In the genomic region with DNA sequence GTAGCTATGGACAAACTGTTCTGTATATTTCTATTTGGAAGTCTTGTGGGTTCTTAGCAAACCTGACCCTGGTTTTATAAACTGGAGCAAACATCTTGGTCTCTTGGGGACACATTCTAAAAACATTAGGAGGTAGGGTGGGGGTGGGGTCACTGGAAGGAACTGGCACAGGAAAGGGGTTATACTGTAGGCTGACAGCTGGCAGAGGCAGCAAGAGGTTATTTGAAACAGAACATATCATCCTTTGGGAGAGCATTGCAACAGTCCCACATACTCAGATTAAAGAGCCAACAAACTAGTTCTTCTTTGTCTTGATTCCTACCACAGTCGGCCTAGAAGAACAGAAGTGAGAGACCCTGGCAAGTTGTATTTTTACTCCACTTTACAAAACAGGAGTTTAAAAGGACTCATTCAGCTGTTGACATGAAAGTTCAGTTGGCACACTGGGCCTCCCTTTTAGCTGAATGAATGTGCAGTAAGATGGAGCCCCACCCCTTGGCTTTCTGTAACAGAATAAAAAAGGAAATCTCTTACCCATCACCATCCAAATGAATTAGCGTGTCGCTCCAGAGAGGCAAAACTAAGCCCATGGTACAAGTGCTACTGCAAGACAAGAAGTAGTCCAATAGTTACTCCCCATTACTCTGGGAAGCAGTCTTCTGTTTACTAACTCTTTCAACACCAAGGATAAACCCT, we compare ENCODE assay signal across 11 cellular contexts. TPM values are rescaled to one million over a fixed set of nuclear protein-coding genes. Genes with fewer than 3 reads are reported as not detected.
DNase-seq lines count a peak whose midpoint lies in the region; TF ChIP-seq lines count a peak whose summit lies in the region.
"Had no signal": no experiment of that assay in that cellular context is flagged by ENCODE, and none has a peak within 500 bp of the region (broad histone marks: within the 10 kb centered on the region; RNA-seq: fewer than 3 reads in every experiment).

No MANE protein-coding gene starts in this region.

- intact Hi-C loops in A673 (cut with micrococcal nuclease; ENCODE audit: unreplicated experiment) = no loop called here
- intact Hi-C loops in esophagus squamous epithelium (cut with DNase I) = no loop called here

- no TSS peak for BruUV-seq in A673 (replicated peaks; lab: Mats Ljungman, UMichigan)

- TF ChIP-seq CTCF in A673 (conservative IDR thresholded peaks at IDR 0.05; ENCODE audit: low read depth, low read length) (no peak), esophagus squamous epithelium (IDR thresholded peaks at IDR 0.05) (no peak), neural crest cell (conservative IDR thresholded peaks at IDR 0.05) (no peak)

- H3K4me3 Mint-ChIP-seq in neural crest cell = no peak overlapping the region
- H3K4me3 Mint-ChIP-seq: nephron had no signal

- H3K27me3 Mint-ChIP-seq in neural crest cell (ENCODE audit: low read depth) = no peaks in the 10 kb centered on the region

- peaks cover 33% of the 10 kb centered on the region for H3K36me3 ChIP-seq in A673 (ENCODE audit: insufficient read depth, low read length, poor library complexity, severe bottlenecking)
- no peaks in the 10 kb centered on the region for H3K36me3 ChIP-seq in H7 (replicated peaks; ENCODE audit: control insufficient read depth, insufficient read depth, low read length)
- H3K36me3 ChIP-seq in esophagus squamous epithelium = peaks cover 0 to 30% (median 0%) of the 10 kb centered on the region in 3 donors
- H3K36me3 ChIP-seq: MG63 had no signal

- H3K27me3 ChIP-seq in A673 (replicated peaks; ENCODE audit: insufficient read depth, low read depth, low read length, poor library complexity) (no peaks in the 10 kb centered on the region), H7 (ENCODE audit: control insufficient read depth, insufficient read depth, low read length) (no peaks in the 10 kb centered on the region), esophagus squamous epithelium (no peaks in the 10 kb centered on the region)
- H3K27me3 ChIP-seq: adrenal gland, MG63 had no signal

- TF ChIP-seq POLR2A in esophagus squamous epithelium (IDR thresholded peaks at IDR 0.05) = no peak

- H3K27ac Mint-ChIP-seq in neural crest cell (ENCODE audit: unreplicated experiment) = peak overlapping the region; percentile 62

- H3K27ac ChIP-seq in A673 (ENCODE audit: low read depth, low read length, poor library complexity, severe bottlenecking) (peak overlapping the region; percentile 49), esophagus squamous epithelium (peak overlapping the region; percentile 29 to 76 (median 67))

- H3K36me3 Mint-ChIP-seq in neural crest cell (ENCODE audit: low read depth) = peaks cover 6% of the 10 kb centered on the region

- H3K9me3 ChIP-seq in A673 (ENCODE audit: low read depth, low read length, poor library complexity, severe bottlenecking) = no peaks in the 10 kb centered on the region
- H3K9me3 ChIP-seq in esophagus squamous epithelium = no peaks in the 10 kb centered on the region
- H3K9me3 ChIP-seq: adrenal gland, MG63 had no signal

- peaks cover 14% of the 10 kb centered on the region for H3K4me1 Mint-ChIP-seq in neural crest cell

- no peaks in the 10 kb centered on the region for H3K9me3 Mint-ChIP-seq in neural crest cell
- H3K9me3 Mint-ChIP-seq: nephron had no signal

- peaks cover 25% of the 10 kb centered on the region for H3K4me1 ChIP-seq in A673 (ENCODE audit: insufficient read depth, low read length, poor library complexity, severe bottlenecking)
- peaks cover 0 to 28% (median 7%) of the 10 kb centered on the region in 3 donors for H3K4me1 ChIP-seq in esophagus squamous epithelium

- DNase-seq in A673 (ENCODE audit: low spot score) (no peak), H7 (peak; percentile 10), esophagus squamous epithelium (lab: John Stamatoyannopoulos, UW) (no peak), neural crest cell (ENCODE audit: low read depth, low spot score) (no peak), SIG-M5 (lab: John Stamatoyannopoulos, UW) (no peak), DMS153 treated with DMSO at 0.1 percent for 48 hours (lab: John Stamatoyannopoulos, UW; ENCODE audit: unreplicated experiment) (no peak), NCI-H146 treated with DMSO at 0.1 percent for 48 hours (lab: John Stamatoyannopoulos, UW; ENCODE audit: unreplicated experiment) (no peak), SW 1271 (lab: John Stamatoyannopoulos, UW) (no peak)
- DNase-seq: MG63 had no signal

- CTCF ChIA-PET in A673 (lab: Charles Lee) = no interaction called here

- WGBS in esophagus squamous epithelium, 2 donors = 55 to 76% methylated on average over 3 of the region's 3 CpGs

- H3K4me3 ChIP-seq in A673 (ENCODE audit: low read depth, low read length, poor library complexity, severe bottlenecking) = no peak overlapping the region
- no peak overlapping the region for H3K4me3 ChIP-seq in H7 (ENCODE audit: insufficient read depth, low read depth, low read length)
- H3K4me3 ChIP-seq in esophagus squamous epithelium = peak overlapping the region in 1 of 4 donors; percentile 19
- H3K4me3 ChIP-seq: adrenal gland, MG63 had no signal

- POLR2A ChIA-PET in A673 (lab: Charles Lee; ENCODE audit: low non-redundant PET) = interaction anchor here (0.7 kb wide), 1 partner anchor 46 kb away, joined by 3 read pairs; no protein-coding TSS in a partner anchor

RNA-seq across cellular contexts. Expression of a gene that starts 54.6 kb away (rescaled TPM):
- total RNA-seq in A673 (2021) = 19.7 and 28.9 TPM in 2 replicates
- 3.9 and 6.9 TPM in 2 replicates for total RNA-seq in H7 (2014; rRNA removed; shearing (Covaris generic))
- total RNA-seq in esophagus squamous epithelium = 10 to 100 TPM in 1 of 4 donors, 1 to 10 TPM in 3; 2.0 to 39.9 (median 6.5) TPM
- total RNA-seq in neural crest cell = 2.7 and 3.1 TPM in 2 replicates
